ENCODE assay signal across 19 cellular contexts in genomic region chr12:127260531-127260930, GRCh38.
A peak's percentile ranks its signal among the peaks of the same experiment; 100 is the strongest.
DNase-seq lines count a peak whose midpoint lies in the region; ATAC-seq, FAIRE-seq and TF ChIP-seq lines count a peak whose summit lies in the region.
"Had no signal": no experiment of that assay in that cellular context is flagged by ENCODE, and none has a peak within 500 bp of the region (broad histone marks: within the 10 kb centered on the region; RNA-seq: fewer than 3 reads in every experiment).

No MANE protein-coding gene starts in this region.

- FAIRE-seq in urothelium cell line (lab: Jason Lieb, UNC), result no peak
- FAIRE-seq: D721Med had no signal

- H3K27me3 Mint-ChIP-seq in natural killer cell (ENCODE audit: low read depth in 2 of 2), result no peaks in the 10 kb centered on the region

- no peak overlapping the region for H3K4me3 Mint-ChIP-seq in natural killer cell
- H3K4me3 Mint-ChIP-seq: CD8-positive, alpha-beta T cell had no signal

- no peaks in the 10 kb centered on the region for H3K4me1 Mint-ChIP-seq in natural killer cell

- ATAC-seq in natural killer cell (no peak), GM18867 (IDR thresholded peaks at IDR 0.05; ENCODE audit: unreplicated experiment) (no peak)
- ATAC-seq: CD8-positive, alpha-beta T cell; HCT116 had no signal

- no peak overlapping the region for H3K27ac Mint-ChIP-seq in natural killer cell
- H3K27ac Mint-ChIP-seq: CD8-positive, alpha-beta T cell had no signal

- H3K36me3 Mint-ChIP-seq in natural killer cell, result no peaks in the 10 kb centered on the region
- H3K36me3 Mint-ChIP-seq: CD8-positive, alpha-beta T cell had no signal

- H3K4me3 ChIP-seq in epithelial cell of esophagus (ENCODE audit: low read length), result no peak overlapping the region
- H3K4me3 ChIP-seq in skeletal muscle cell (ENCODE audit: low read depth, low read length), result no peak overlapping the region

- TF ChIP-seq CTCF in epithelial cell of esophagus (IDR thresholded peaks at IDR 0.05; ENCODE audit: insufficient read depth, low read depth, low read length, missing control alignments) (no peak), natural killer cell (IDR thresholded peaks at IDR 0.05) (no peak)

- DNase-seq in ELR (ENCODE audit: low read depth) (peak; percentile 77), M059J (ENCODE audit: low read depth) (peak; percentile 40), epithelial cell of esophagus (ENCODE audit: low read depth) (peak; percentile 39), skeletal muscle cell (ENCODE audit: low read depth) (peak; percentile 78), natural killer cell (no peak), urothelium cell line (ENCODE audit: low spot score) (no peak)
- DNase-seq in NK-92 treated with Interleukin-12 subunit alpha and Interleukin-12 subunit beta, amount 100 ng/mL, for 24 hours (lab: John Stamatoyannopoulos, UW), result no peak
- DNase-seq: ACHN; CD8-positive, alpha-beta T cell; KG1; MM.1S; NCI-H1105; NCI-H187; NCI-H446; Right ventricle myocardium superior; SK-N-SH had no signal

- H3K9me3 Mint-ChIP-seq in natural killer cell, result peaks cover 0 to 3% of the 10 kb centered on the region in 2 donors
- H3K9me3 Mint-ChIP-seq: CD8-positive, alpha-beta T cell had no signal

- intact Hi-C loops in natural killer cell (cut with micrococcal nuclease), result no loop called here

Comparison
In these comparisons a context has a peak if more than half of its experiments do, and no peak if none do; other contexts are left out.
1. DNase-seq: peak in ELR (single experiment), M059J (single experiment), epithelial cell of esophagus (single experiment) and skeletal muscle cell (single experiment); none in NK-92 treated with Interleukin-12 subunit alpha and Interleukin-12 subunit beta, amount 100 ng/mL, for 24 hours (single experiment), natural killer cell (single experiment) and urothelium cell line (single experiment).